Comparison of ENCODE assay signal across 12 cellular contexts in genomic region chr6:24911983-24912382, GRCh38. TPM values are rescaled to one million over a fixed set of nuclear protein-coding genes. Genes with fewer than 3 reads are reported as not detected.
DNase-seq lines count a peak whose midpoint lies in the region; ATAC-seq and TF ChIP-seq lines count a peak whose summit lies in the region.
"Had no signal": no experiment of that assay in that cellular context is flagged by ENCODE, and none has a peak within 500 bp of the region (broad histone marks: within the 10 kb centered on the region; RNA-seq: fewer than 3 reads in every experiment).

No MANE protein-coding gene starts in this region.

- TF ChIP-seq CTCF in coronary artery (IDR thresholded peaks at IDR 0.05) (no peak), transverse colon (IDR thresholded peaks at IDR 0.05) (no peak)

- no peaks in the 10 kb centered on the region for H3K9me3 ChIP-seq in CD4-positive, alpha-beta memory T cell (ENCODE audit: control insufficient read depth in 1 of 2, low read length in 2 of 2)
- H3K9me3 ChIP-seq in neuron (ENCODE audit: low read length) (no peaks in the 10 kb centered on the region), transverse colon (no peaks in the 10 kb centered on the region)
- H3K9me3 ChIP-seq: sigmoid colon had no signal

- peaks cover 93% of the 10 kb centered on the region for H3K4me1 ChIP-seq in CD4-positive, alpha-beta memory T cell (ENCODE audit: insufficient read depth, low read length)
- H3K4me1 ChIP-seq in neuron (ENCODE audit: insufficient read depth, low read length) (peaks cover 45% of the 10 kb centered on the region), transverse colon (peaks cover 0 to 22% (median 9%) of the 10 kb centered on the region in 4 donors)

- intact Hi-C loops in CD4-positive, alpha-beta memory T cell (cut with micrococcal nuclease), result loop anchor here (1.0 kb wide), 3 partner anchors 7 to 20 kb away; no protein-coding TSS in a partner anchor
- intact Hi-C loops in transverse colon (cut with DNase I; ENCODE audit: low total_unique reads), result no loop called here

- H3K27me3 ChIP-seq in CD4-positive, alpha-beta memory T cell (ENCODE audit: insufficient read depth, low read length), result no peaks in the 10 kb centered on the region
- H3K27me3 ChIP-seq in neuron (ENCODE audit: insufficient read depth, low read length) (no peaks in the 10 kb centered on the region), transverse colon (peaks cover 33% of the 10 kb centered on the region)
- H3K27me3 ChIP-seq: sigmoid colon had no signal

- H3K4me3 ChIP-seq in CD4-positive, alpha-beta memory T cell (ENCODE audit: low read length in 2 of 2), result peak overlapping the region; percentile 1 to 54
- H3K4me3 ChIP-seq in coronary artery (peak overlapping the region; percentile 81), neuron (ENCODE audit: low read length) (peak overlapping the region; percentile 61), transverse colon (no peak overlapping the region)

- in situ Hi-C loops in transverse colon (cut with MboI; ENCODE audit: low pct_ligation_motif_present in 1 of 4, low pct_unique_long_range_greater_than_20kb in 1 of 4, low sequenced_read_pairs in 3 of 4), result no loop called here

- H3K36me3 ChIP-seq in CD4-positive, alpha-beta memory T cell (ENCODE audit: insufficient read depth, low read length), result peaks cover 33% of the 10 kb centered on the region
- H3K36me3 ChIP-seq in neuron (ENCODE audit: insufficient read depth, low read length) (no peaks in the 10 kb centered on the region), transverse colon (no peaks in the 10 kb centered on the region)
- H3K36me3 ChIP-seq: sigmoid colon had no signal

- H3K36me3 Mint-ChIP-seq in CD4-positive, alpha-beta memory T cell, result peaks cover 76 to 92% of the 10 kb centered on the region in 2 donors
- peaks cover 21% of the 10 kb centered on the region for H3K36me3 Mint-ChIP-seq in IgD-negative memory B cell

- ATAC-seq in GM21737 (IDR thresholded peaks at IDR 0.05; ENCODE audit: unreplicated experiment), result no peak
- no peak for ATAC-seq in GM21515 (IDR thresholded peaks at IDR 0.05; ENCODE audit: unreplicated experiment)

- WGBS in transverse colon (ENCODE audit: low coverage in 1 of 2), 2 donors, result 58 to 70% methylated on average over 2 to 5 of the region's 5 CpGs

- peaks cover 85 to 99% (median 91%) of the 10 kb centered on the region in 4 donors for H3K4me1 Mint-ChIP-seq in CD4-positive, alpha-beta memory T cell
- H3K4me1 Mint-ChIP-seq in IgD-negative memory B cell, result peaks cover 80 to 84% (median 83%) of the 10 kb centered on the region in 3 donors

- no peak overlapping the region for H2AFZ ChIP-seq in neuron (ENCODE audit: low read depth, low read length)

- peaks cover 0 to 5% (median 0%) of the 10 kb centered on the region in 8 donors for H3K9me3 Mint-ChIP-seq in CD4-positive, alpha-beta memory T cell
- H3K9me3 Mint-ChIP-seq in IgD-negative memory B cell, result no peaks in the 10 kb centered on the region

- H3K27ac Mint-ChIP-seq in CD4-positive, alpha-beta memory T cell, result peak overlapping the region; percentile 87 to 98 (median 96)
- peak overlapping the region; percentile 87 to 97 (median 96) for H3K27ac Mint-ChIP-seq in IgD-negative memory B cell

- peak overlapping the region; percentile 87 to 98 (median 93) for H3K4me3 Mint-ChIP-seq in CD4-positive, alpha-beta memory T cell
- peak overlapping the region; percentile 83 to 94 (median 89) for H3K4me3 Mint-ChIP-seq in IgD-negative memory B cell

- TF ChIP-seq POLR2A in transverse colon (IDR thresholded peaks at IDR 0.05), result no peak

- POLR2A ChIA-PET in CD4-positive, alpha-beta memory T cell (lab: Charles Lee; ENCODE audit: partially characterized antibody), result interaction anchor here (1.0 to 26.9 kb wide), 11 partner anchors 11 to 115 kb away, joined by 3 to 734 read pairs (median 13); partner anchors contain the start of gene RIPOR2

- no peak for DNase-seq in CD4-positive, alpha-beta memory T cell
- no peak for DNase-seq in coronary artery (ENCODE audit: low spot score)
- DNase-seq in globus pallidus (ENCODE audit: low spot score), result no peak
- no peak for DNase-seq in transverse colon
- DNase-seq: DMS53; NCI-H82; sigmoid colon; stimulated activated CD8-positive, alpha-beta memory T cell treated with anti-CD3 and anti-CD28 coated beads, Interleukin-4, amount 100 ng/mL, for 48 hours had no signal

- H3K27me3 Mint-ChIP-seq in CD4-positive, alpha-beta memory T cell, result no peaks in the 10 kb centered on the region
- peaks cover 1% of the 10 kb centered on the region for H3K27me3 Mint-ChIP-seq in IgD-negative memory B cell

- peak overlapping the region; percentile 70 for H3K27ac ChIP-seq in CD4-positive, alpha-beta memory T cell (ENCODE audit: low read depth, low read length)
- H3K27ac ChIP-seq in coronary artery, result no peak overlapping the region
- H3K27ac ChIP-seq in transverse colon, result peak overlapping the region in 1 of 4 donors; percentile 82

- CTCF ChIA-PET in CD4-positive, alpha-beta memory T cell (lab: Charles Lee; ENCODE audit: partially characterized antibody), result interaction anchor here (0.9 to 13.2 kb wide), 13 partner anchors 8 to 159 kb away, joined by 3 to 245 read pairs (median 7); partner anchors contain the start of gene RIPOR2

- no peak for TF ChIP-seq EP300 in transverse colon (IDR thresholded peaks at IDR 0.05; ENCODE audit: low read depth)

RNA-seq across cellular contexts. Expression of gene RIPOR2, which starts 23.8 kb away (rescaled TPM):
- total RNA-seq in CD4-positive, alpha-beta memory T cell, result 100 to 1,000 TPM; 420 to 432 TPM
- polyA plus RNA-seq in CD4-positive, alpha-beta memory T cell, result 100 to 1,000 TPM; 431 to 458 TPM
- 561 TPM for polyA plus RNA-seq in IgD-negative memory B cell
- 10 to 100 TPM in 1 of 4 donors, 1 to 10 TPM in 3; 1.2 to 16.7 (median 5.2) TPM for total RNA-seq in transverse colon

Comparison
In these comparisons a context has a peak if more than half of its experiments do, and no peak if none do; other contexts are left out.
1. H3K4me3 ChIP-seq: peak in CD4-positive, alpha-beta memory T cell (2 of 2), coronary artery (single experiment) and neuron (single experiment); none in transverse colon (0 of 4).
2. RNA of gene RIPOR2, which starts 23.8 kb away (total RNA-seq): 420 to 432 TPM in CD4-positive, alpha-beta memory T cell; 1.2 to 16.7 TPM in transverse colon; every median in the first group is over 10 times any median in the second.